In the genomic region with DNA sequence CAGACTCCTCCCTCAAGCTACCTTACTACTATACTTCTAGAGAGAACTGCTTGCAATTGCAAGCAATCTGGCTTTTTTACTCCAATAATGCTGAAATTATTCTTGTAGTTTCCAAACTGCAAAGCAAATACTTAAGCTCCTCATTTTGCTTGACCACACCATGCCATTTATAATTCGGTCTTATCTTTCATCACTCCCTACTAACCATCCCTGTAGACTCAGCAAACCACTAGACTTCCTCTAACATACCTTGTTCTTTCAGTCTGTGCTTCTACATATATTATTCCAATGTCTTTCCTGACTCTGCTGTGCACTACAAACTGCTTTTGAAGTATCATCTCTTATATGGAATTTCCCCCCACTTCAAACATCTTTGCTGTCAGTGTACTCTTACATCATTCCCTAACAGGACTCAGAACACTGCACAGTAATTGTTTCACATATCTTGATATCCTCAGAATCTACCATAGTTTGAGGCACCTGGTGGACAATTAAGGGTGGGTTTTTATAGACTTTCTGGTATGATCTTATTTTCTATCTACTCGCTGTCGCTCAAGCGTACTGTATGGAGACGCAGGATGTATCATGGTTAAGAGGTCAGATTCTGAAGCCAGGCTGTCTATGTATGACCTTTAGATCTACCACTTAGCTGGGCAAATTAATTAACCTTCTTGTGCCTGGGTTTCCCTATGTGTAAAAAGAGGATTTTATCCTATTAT, we compare ENCODE assay signal across 9 cellular contexts.
DNase-seq lines count a peak whose midpoint lies in the region; TF ChIP-seq lines count a peak whose summit lies in the region.
"Had no signal": no experiment of that assay in that cellular context is flagged by ENCODE, and none has a peak within 500 bp of the region (broad histone marks: within the 10 kb centered on the region; RNA-seq: fewer than 3 reads in every experiment).

No MANE protein-coding gene starts in this region.

- H3K27ac ChIP-seq in HUES6 (ENCODE audit: low read depth, low read length): no peak overlapping the region
- peak overlapping the region; percentile 99 for H3K27ac ChIP-seq in muscle layer of duodenum (ENCODE audit: low read length)
- H3K27ac ChIP-seq: neutrophil had no signal

- H3K4me3 ChIP-seq in AG09309 (ENCODE audit: control insufficient read depth, low read depth, low read length) (peak overlapping the region; percentile 15), HUES6 (ENCODE audit: low read depth, low read length) (peak overlapping the region; percentile 81; the same call in 1 of the 2 replicates), cardiac fibroblast (replicated peaks in 1 of 2; ENCODE audit: low read depth in 2 of 2, low read length in 2 of 2) (peak overlapping the region; percentile 74 to 86), muscle layer of duodenum (ENCODE audit: low read depth in 1 of 2, low read length in 2 of 2) (peak overlapping the region; percentile 78 to 96)

- peak overlapping the region; percentile 39 for H3K9ac ChIP-seq in HUES6 (ENCODE audit: low read length)

- H3K4me1 ChIP-seq in HUES6 (ENCODE audit: control insufficient read depth, insufficient read depth, low read length) (peaks cover 21% of the 10 kb centered on the region), muscle layer of duodenum (ENCODE audit: control insufficient read depth in 1 of 2, insufficient read depth in 2 of 2, low read length in 2 of 2) (peaks cover 10 to 47% of the 10 kb centered on the region in 2 donors)

- DNase-seq in AG09309 (ENCODE audit: low read depth) (no peak), cardiac fibroblast (ENCODE audit: low read depth in 2 of 2) (peak; percentile 34 to 38), DMS53 treated with DMSO at 0.1 percent for 48 hours (lab: John Stamatoyannopoulos, UW; ENCODE audit: unreplicated experiment) (no peak), activated gamma-delta T cell treated with Interleukin-2 at 50 U/mL for 16 hours (no peak), NCI-H446 (lab: John Stamatoyannopoulos, UW) (no peak)
- DNase-seq in NK-92 treated with Interleukin-12 subunit alpha and Interleukin-12 subunit beta, amount 100 ng/mL, for 24 hours (lab: John Stamatoyannopoulos, UW): no peak

- TF ChIP-seq CTCF in AG09309 (IDR thresholded peaks at IDR 0.05; ENCODE audit: control insufficient read depth, insufficient read depth, low read depth, low read length, missing control alignments) (no peak), cardiac fibroblast (IDR thresholded peaks at IDR 0.05; ENCODE audit: low read depth, low read length) (no peak)

- no peaks in the 10 kb centered on the region for H3K9me3 ChIP-seq in HUES6 (ENCODE audit: control insufficient read depth, insufficient read depth, low read depth, low read length)
- no peaks in the 10 kb centered on the region for H3K9me3 ChIP-seq in muscle layer of duodenum (ENCODE audit: control insufficient read depth in 1 of 2, low read length in 2 of 2)
- H3K9me3 ChIP-seq: neutrophil had no signal

- no peaks in the 10 kb centered on the region for H3K27me3 ChIP-seq in HUES6 (ENCODE audit: control insufficient read depth, insufficient read depth, low read length)
- H3K27me3 ChIP-seq in muscle layer of duodenum (ENCODE audit: low read depth, low read length): no peaks in the 10 kb centered on the region

- H3K36me3 ChIP-seq in HUES6 (ENCODE audit: control insufficient read depth, insufficient read depth, low read length) (no peaks in the 10 kb centered on the region; the same call in 1 of the 2 replicates), muscle layer of duodenum (ENCODE audit: control insufficient read depth in 1 of 2, insufficient read depth in 2 of 2, low read length in 2 of 2) (peaks cover 0 to 9% of the 10 kb centered on the region in 2 donors)
- H3K36me3 ChIP-seq: neutrophil had no signal

Comparison
In these comparisons a context has a peak if more than half of its experiments do, and no peak if none do; other contexts are left out.
1. DNase-seq: peak in cardiac fibroblast (2 of 2); none in AG09309 (single experiment), DMS53 treated with DMSO at 0.1 percent for 48 hours (single experiment), NK-92 treated with Interleukin-12 subunit alpha and Interleukin-12 subunit beta, amount 100 ng/mL, for 24 hours (single experiment), activated gamma-delta T cell treated with Interleukin-2 at 50 U/mL for 16 hours (single experiment) and NCI-H446 (0 of 2).
2. H3K4me3 ChIP-seq: peak in every context shown above with its lines; median percentile 87 in muscle layer of duodenum; 81 in HUES6; 80 in cardiac fibroblast; 15 in AG09309.